In genomic region chr6:31125162-31125561, GRCh38 we compare ENCODE assay signal across 12 cellular contexts. TPM values are rescaled to one million over a fixed set of nuclear protein-coding genes. Genes with fewer than 3 reads are reported as not detected.
A peak's percentile ranks its signal among the peaks of the same experiment; 100 is the strongest.
DNase-seq lines count a peak whose midpoint lies in the region; ATAC-seq and TF ChIP-seq lines count a peak whose summit lies in the region.
"Had no signal": no experiment of that assay in that cellular context is flagged by ENCODE, and none has a peak within 500 bp of the region (broad histone marks: within the 10 kb centered on the region; RNA-seq: fewer than 3 reads in every experiment).

No MANE protein-coding gene starts in this region.

- DNase-seq in IMR-90: peak; percentile 14
- peak; percentile 38 for DNase-seq in astrocyte of the spinal cord (ENCODE audit: low read depth, low spot score)
- DNase-seq in right atrium auricular region (ENCODE audit: low spot score): peak; percentile 61
- no peak for DNase-seq in activated CD8-positive, alpha-beta memory T cell treated with anti-CD3 and anti-CD28 coated beads, Interleukin-2, amount 50 U/mL, for 48 hours
- no peak for DNase-seq in BE2C
- DNase-seq in DMS79 (lab: John Stamatoyannopoulos, UW): no peak
- DNase-seq in effector memory CD4-positive, alpha-beta T cell: no peak
- DNase-seq: activated CD4-positive, alpha-beta T cell treated with anti-CD3 and anti-CD28 coated beads for 1 hour; DMS153; foreskin fibroblast; SIG-M5 had no signal

- no peak overlapping the region for H2BK5ac ChIP-seq in IMR-90 (ENCODE audit: low read depth, low read length, poor library complexity, severe bottlenecking)

- no peak overlapping the region for H3K56ac ChIP-seq in IMR-90 (ENCODE audit: extremely low read depth, insufficient read depth, low read length)

- dilution Hi-C loops in IMR-90 (cut with HindIII; ENCODE audit: low sequenced_read_pairs, unreplicated experiment): no loop called here

- TF ChIP-seq CTCF in IMR-90 (conservative IDR thresholded peaks at IDR 0.05; ENCODE audit: low read depth, low read length) (no peak), astrocyte of the spinal cord (IDR thresholded peaks at IDR 0.05; ENCODE audit: low read depth, low read length) (no peak), right atrium auricular region (IDR thresholded peaks at IDR 0.05) (no peak), BE2C (IDR thresholded peaks at IDR 0.05; ENCODE audit: low read depth, low read length) (no peak)

- H3K27me3 ChIP-seq in IMR-90 (ENCODE audit: control insufficient read depth, insufficient read depth, low read length) (peaks cover 11% of the 10 kb centered on the region), right atrium auricular region (no peaks in the 10 kb centered on the region), BE2C (0 out of 2 replicates have a peak, but pooled peaks cover 5% of the 10 kb centered on the region)
- H3K27me3 ChIP-seq in effector memory CD4-positive, alpha-beta T cell (replicated peaks; ENCODE audit: control insufficient read depth, insufficient read depth, low read length, poor library complexity, severe bottlenecking): no peaks in the 10 kb centered on the region

- CTCF ChIA-PET in IMR-90 (lab: Yijun Ruan, JAX): interaction anchor here (0.7 kb wide), 1 partner anchor 22 kb away, joined by 3 read pairs; no protein-coding TSS in a partner anchor

- WGBS in IMR-90 (ENCODE audit: extremely low coverage in 2 of 2, insufficient read length in 1 of 2), 2 experiments: 100% methylated on average over 1 of the region's 8 CpGs; no CpG with 5 or more reads in 1 of the 2 experiments

- intact Hi-C loops in IMR-90 (cut with micrococcal nuclease): no loop called here

- no peaks in the 10 kb centered on the region for H3K9me1 ChIP-seq in IMR-90 (ENCODE audit: insufficient read depth, low read length)

- H2BK120ac ChIP-seq in IMR-90 (ENCODE audit: low read depth, low read length): no peak overlapping the region

- no peak for TF ChIP-seq RAD21 in IMR-90 (IDR thresholded peaks at IDR 0.05; ENCODE audit: low read length)

- no peak overlapping the region for H2AK5ac ChIP-seq in IMR-90 (ENCODE audit: low read depth, low read length)

- H3K27ac ChIP-seq in IMR-90 (ENCODE audit: insufficient read depth, low read length): no peak overlapping the region
- peak overlapping the region in 1 of 2 donors; percentile 55 for H3K27ac ChIP-seq in right atrium auricular region
- peak overlapping the region in 12 of 21 experiments; percentile 16 to 80 (median 64) for H3K27ac ChIP-seq in skin epidermis
- no peak overlapping the region for H3K27ac ChIP-seq in effector memory CD4-positive, alpha-beta T cell (ENCODE audit: insufficient read depth, low read length, poor library complexity, severe bottlenecking)

- H4K91ac ChIP-seq in IMR-90 (ENCODE audit: insufficient read depth, low read depth, low read length): no peak overlapping the region

- H3K4me3 ChIP-seq in IMR-90 (ENCODE audit: insufficient read depth, low read depth, low read length) (no peak overlapping the region), astrocyte of the spinal cord (ENCODE audit: low read depth, low read length) (no peak overlapping the region), right atrium auricular region (no peak overlapping the region), skin epidermis (no peak overlapping the region), BE2C (ENCODE audit: low read depth, low read length) (no peak overlapping the region)
- H3K4me3 ChIP-seq in effector memory CD4-positive, alpha-beta T cell (ENCODE audit: insufficient read depth, low read depth, low read length, poor library complexity, severe bottlenecking): no peak overlapping the region

- POLR2A ChIA-PET in IMR-90 (lab: Charles Lee; ENCODE audit: unreplicated experiment): no interaction called here

- in situ Hi-C loops in IMR-90 (cut with MboI; ENCODE audit: low sequenced_read_pairs): no loop called here
- in situ Hi-C loops in astrocyte of the spinal cord (cut with HindIII; ENCODE audit: low sequenced_read_pairs): no loop called here

- H2AFZ ChIP-seq in IMR-90 (replicated peaks; ENCODE audit: low read length, poor library complexity): peak overlapping the region; percentile 58

- H3K18ac ChIP-seq in IMR-90 (ENCODE audit: low read depth, low read length): no peak overlapping the region

- peaks cover 2% of the 10 kb centered on the region; the same call in 1 of the 2 replicates for H3K4me1 ChIP-seq in IMR-90 (ENCODE audit: control insufficient read depth, insufficient read depth, low read length)
- H3K4me1 ChIP-seq in right atrium auricular region: peaks cover 0 to 37% of the 10 kb centered on the region in 2 donors
- no peaks in the 10 kb centered on the region; the same call in 1 of the 2 replicates for H3K4me1 ChIP-seq in BE2C
- no peaks in the 10 kb centered on the region for H3K4me1 ChIP-seq in effector memory CD4-positive, alpha-beta T cell (ENCODE audit: control insufficient read depth, insufficient read depth, low read length, poor library complexity, severe bottlenecking)

- H2BK20ac ChIP-seq in IMR-90 (ENCODE audit: low read depth, low read length): no peak overlapping the region

- no peak overlapping the region for H3K14ac ChIP-seq in IMR-90 (replicated peaks; ENCODE audit: low read depth, low read length)

- BruUV-seq in IMR-90 (replicated peaks; lab: Mats Ljungman, UMichigan): no TSS peak

- H4K5ac ChIP-seq in IMR-90 (ENCODE audit: low read depth, low read length): no peak overlapping the region

- no peaks in the 10 kb centered on the region for H3K9me3 ChIP-seq in IMR-90 (ENCODE audit: control insufficient read depth, insufficient read depth, low read length)
- no peaks in the 10 kb centered on the region for H3K9me3 ChIP-seq in right atrium auricular region
- H3K9me3 ChIP-seq in BE2C: no peaks in the 10 kb centered on the region
- H3K9me3 ChIP-seq in effector memory CD4-positive, alpha-beta T cell (ENCODE audit: control insufficient read depth, low read length): no peaks in the 10 kb centered on the region

- no peak for TF ChIP-seq POLR2A in IMR-90 (IDR thresholded peaks at IDR 0.05; ENCODE audit: low read depth, low read length)

- no peak overlapping the region for H3K9ac ChIP-seq in IMR-90 (ENCODE audit: low read depth, low read length)

- no peak overlapping the region for H3K4ac ChIP-seq in IMR-90 (ENCODE audit: low read depth, low read length)

- H3K23ac ChIP-seq in IMR-90 (ENCODE audit: low read depth, low read length): no peak overlapping the region

- no peak overlapping the region for H2BK15ac ChIP-seq in IMR-90 (ENCODE audit: low read depth, low read length)

- no peak overlapping the region for H4K8ac ChIP-seq in IMR-90 (ENCODE audit: low read depth in 2 of 2, low read length in 2 of 2)

- no peaks in the 10 kb centered on the region; the same call in 1 of the 2 replicates for H4K20me1 ChIP-seq in IMR-90 (ENCODE audit: insufficient read depth, low read length)

- no peak overlapping the region for H3K4me2 ChIP-seq in IMR-90 (ENCODE audit: low read depth, low read length)

- no peaks in the 10 kb centered on the region for H3K79me1 ChIP-seq in IMR-90 (ENCODE audit: low read depth in 1 of 2, low read length in 2 of 2)

- no peaks in the 10 kb centered on the region for H3K36me3 ChIP-seq in IMR-90 (ENCODE audit: control insufficient read depth, insufficient read depth, low read length)
- no peaks in the 10 kb centered on the region for H3K36me3 ChIP-seq in right atrium auricular region
- H3K36me3 ChIP-seq in BE2C: no peaks in the 10 kb centered on the region
- no peaks in the 10 kb centered on the region for H3K36me3 ChIP-seq in effector memory CD4-positive, alpha-beta T cell (ENCODE audit: control insufficient read depth, insufficient read depth, low read length)

- H2AK9ac ChIP-seq in IMR-90 (replicated peaks; ENCODE audit: low read depth, low read length, poor library complexity): peak overlapping the region; percentile 28

- ATAC-seq in IMR-90 (ENCODE audit: low read depth): no peak

TF ChIP-seq in IMR-90, 13 proteins besides CTCF, POLR2A, EP300 and RAD21 (continues in another document):
- TF ChIP-seq CHD1 (IDR thresholded peaks at IDR 0.05; ENCODE audit: low read depth, low read length): no peak
- TF ChIP-seq SMC3 (IDR thresholded peaks at IDR 0.05; ENCODE audit: low read depth, low read length): no peak
- no peak for TF ChIP-seq MAFK (IDR thresholded peaks at IDR 0.05; ENCODE audit: low read depth, low read length)
- TF ChIP-seq MXI1 (IDR thresholded peaks at IDR 0.05; ENCODE audit: borderline replicate concordance, low read depth, low read length): no peak
- no peak for TF ChIP-seq NFE2L2 (IDR thresholded peaks at IDR 0.05; ENCODE audit: low read depth, low read length)

RNA-seq across cellular contexts. Expression of gene CDSN, which starts 4.9 kb away (rescaled TPM):
- total RNA-seq in IMR-90 (2012; rRNA removed): not detected in 2 replicates
- not detected in 2 replicates for polyA plus RNA-seq in IMR-90 (2012; rRNA removed)
- polyA plus RNA-seq in IMR-90 (2012; cell fraction: cytosol; rRNA removed): not detected in 2 replicates
- not detected in 2 replicates for polyA plus RNA-seq in IMR-90 (2012; cell fraction: nucleus; rRNA removed; ENCODE audit: low replicate concordance)
- total RNA-seq in right atrium auricular region: not detected
- polyA plus RNA-seq in BE2C (2012; ENCODE audit: insufficient read depth, insufficient read length, low read depth): not detected

RNA-seq across cellular contexts. Expression of gene PSORS1C1, which starts 10.6 kb away (rescaled TPM):
- total RNA-seq in IMR-90 (2012; rRNA removed) (0.28 and 0.36 TPM in 2 replicates), right atrium auricular region (1 to 10 TPM in 1 of 2 donors, under 1 TPM in 1; 0.33 to 1.5 TPM)
- 1.1 and 2.1 TPM in 2 replicates for polyA plus RNA-seq in IMR-90 (2012; rRNA removed)
- polyA plus RNA-seq in IMR-90 (2012; cell fraction: cytosol; rRNA removed): 0.26 and 0.35 TPM in 2 replicates
- polyA plus RNA-seq in IMR-90 (2012; cell fraction: nucleus; rRNA removed; ENCODE audit: low replicate concordance): 3.6 and 6.3 TPM in 2 replicates
- not detected for polyA plus RNA-seq in BE2C (2012; ENCODE audit: insufficient read depth, insufficient read length, low read depth)

RNA-seq across cellular contexts. Expression of gene C6orf15, which starts 12.8 kb away (rescaled TPM):
- total RNA-seq in IMR-90 (2012; rRNA removed) (not detected in 2 replicates), right atrium auricular region (not detected)
- not detected in 2 replicates for polyA plus RNA-seq in IMR-90 (2012; rRNA removed)
- polyA plus RNA-seq in IMR-90 (2012; cell fraction: cytosol; rRNA removed): not detected in 2 replicates
- polyA plus RNA-seq in IMR-90 (2012; cell fraction: nucleus; rRNA removed; ENCODE audit: low replicate concordance): not detected in 2 replicates
- not detected for polyA plus RNA-seq in BE2C (2012; ENCODE audit: insufficient read depth, insufficient read length, low read depth)

RNA-seq across cellular contexts. Expression of gene PSORS1C2, which starts 13.7 kb away (rescaled TPM):
- total RNA-seq in IMR-90 (2012; rRNA removed) (not detected in 2 replicates), right atrium auricular region (not detected)
- not detected in 2 replicates for polyA plus RNA-seq in IMR-90 (2012; rRNA removed)
- polyA plus RNA-seq in IMR-90 (2012; cell fraction: cytosol; rRNA removed): not detected in 2 replicates
- 0.09 TPM in 1 of 2 replicates, not detected in the other for polyA plus RNA-seq in IMR-90 (2012; cell fraction: nucleus; rRNA removed; ENCODE audit: low replicate concordance)
- not detected for polyA plus RNA-seq in BE2C (2012; ENCODE audit: insufficient read depth, insufficient read length, low read depth)

RNA-seq across cellular contexts. Expression of gene CCHCR1, which starts 32.4 kb away (rescaled TPM):
- total RNA-seq in IMR-90 (2012; rRNA removed) (16.1 and 22.0 TPM in 2 replicates), right atrium auricular region (1 to 10 TPM; 7.6 to 9.1 TPM)
- 13.1 and 14.2 TPM in 2 replicates for polyA plus RNA-seq in IMR-90 (2012; rRNA removed)
- polyA plus RNA-seq in IMR-90 (2012; cell fraction: cytosol; rRNA removed): 7.8 and 11.6 TPM in 2 replicates
- polyA plus RNA-seq in IMR-90 (2012; cell fraction: nucleus; rRNA removed; ENCODE audit: low replicate concordance): 45.9 and 57.1 TPM in 2 replicates
- polyA plus RNA-seq in BE2C (2012; ENCODE audit: insufficient read depth, insufficient read length, low read depth): 14.9 TPM

Comparison
In these comparisons a context has a peak if more than half of its experiments do, and no peak if none do; other contexts are left out.
1. DNase-seq: peak in IMR-90 (single experiment), astrocyte of the spinal cord (single experiment) and right atrium auricular region (single experiment); none in activated CD8-positive, alpha-beta memory T cell treated with anti-CD3 and anti-CD28 coated beads, Interleukin-2, amount 50 U/mL, for 48 hours (single experiment), BE2C (single experiment), DMS79 (single experiment) and effector memory CD4-positive, alpha-beta T cell (0 of 3).
2. H3K27ac ChIP-seq: peak in skin epidermis (12 of 21); none in IMR-90 (single experiment) and effector memory CD4-positive, alpha-beta T cell (single experiment).